8 cellular contexts compared by ENCODE assay signal in the genomic region with DNA sequence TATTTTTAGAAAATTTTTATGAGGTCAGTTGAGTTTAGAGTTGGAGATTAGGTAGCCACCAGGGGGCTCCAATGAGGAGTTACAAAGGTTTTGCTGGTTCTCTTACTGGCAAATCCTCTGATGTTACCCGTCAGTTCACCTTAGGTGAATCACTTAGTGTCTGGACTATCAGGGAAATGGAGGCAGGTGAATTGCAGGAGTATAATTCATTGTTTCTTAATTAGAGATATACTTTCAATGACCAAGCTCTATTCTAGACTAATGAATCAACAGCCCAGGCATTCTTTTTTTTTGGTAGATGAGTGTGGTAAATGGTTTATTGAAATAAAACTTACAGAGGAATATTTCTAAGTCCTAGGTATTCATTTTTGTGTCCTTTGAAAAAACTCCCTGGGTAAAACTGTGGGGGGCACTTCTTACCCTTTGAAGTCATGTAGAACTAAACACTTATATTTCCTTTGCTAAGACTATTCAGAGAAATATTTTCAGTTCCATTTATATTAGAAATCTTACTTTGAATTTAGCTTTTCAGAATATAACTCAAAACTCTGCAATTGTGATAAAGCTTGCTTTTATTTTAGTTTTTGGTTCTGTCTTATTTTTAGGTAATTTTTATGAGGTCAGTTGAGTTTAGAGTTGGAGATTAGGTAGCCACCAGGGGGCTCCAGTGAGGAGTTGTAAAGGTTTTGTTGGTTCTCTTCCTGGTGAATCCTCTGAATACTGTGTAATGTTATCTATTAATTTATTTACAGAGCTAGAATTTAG. TPM values are rescaled to one million over a fixed set of nuclear protein-coding genes. Genes with fewer than 3 reads are reported as not detected.
DNase-seq lines count a peak whose midpoint lies in the region; ATAC-seq and TF ChIP-seq lines count a peak whose summit lies in the region.

No MANE protein-coding gene starts in this region.

- POLR2A ChIA-PET in AG04450 (lab: Yijun Ruan, JAX) = no interaction called here

- no peak for DNase-seq in AG04450 (ENCODE audit: low read depth, low spot score)
- DNase-seq in H7 = peak; percentile 59
- DNase-seq in NCI-H82 (lab: John Stamatoyannopoulos, UW) = peak; percentile 81
- DNase-seq in activated CD8-positive, alpha-beta memory T cell treated with anti-CD3 and anti-CD28 coated beads, Interleukin-2, amount 50 U/mL, for 24 hours (ENCODE audit: extremely low read depth) = peak; percentile 23
- peak in 1 of 2 donors; percentile 21 for DNase-seq in uterus

- peak; percentile 78 for ATAC-seq in esophagus mucosa
- no peak for ATAC-seq in GM21390 (IDR thresholded peaks at IDR 0.05; ENCODE audit: unreplicated experiment)

- no peak overlapping the region for H3K4me2 ChIP-seq in neural cell (ENCODE audit: low read length)

- H3K36me3 ChIP-seq in H7 (replicated peaks; ENCODE audit: control insufficient read depth, insufficient read depth, low read length) = peaks cover 31% of the 10 kb centered on the region
- no peaks in the 10 kb centered on the region for H3K36me3 ChIP-seq in neural cell (ENCODE audit: insufficient read depth, low read length)
- no peaks in the 10 kb centered on the region for H3K36me3 ChIP-seq in uterus

- H3K4me3 ChIP-seq in AG04450 (ENCODE audit: low read depth, low read length) = no peak overlapping the region
- no peak overlapping the region for H3K4me3 ChIP-seq in H7 (ENCODE audit: insufficient read depth, low read depth, low read length)
- no peak overlapping the region for H3K4me3 ChIP-seq in neural cell (ENCODE audit: low read length)
- no peak overlapping the region for H3K4me3 ChIP-seq in uterus

- H3K27me3 ChIP-seq in AG04450 (ENCODE audit: control insufficient read depth, insufficient read depth, low read length) (no peaks in the 10 kb centered on the region), H7 (ENCODE audit: control insufficient read depth, insufficient read depth, low read length) (no peaks in the 10 kb centered on the region), neural cell (ENCODE audit: insufficient read depth, low read depth, low read length) (no peaks in the 10 kb centered on the region), uterus (no peaks in the 10 kb centered on the region)

- no peak overlapping the region for H3K9ac ChIP-seq in neural cell (ENCODE audit: low read length)

- no peaks in the 10 kb centered on the region for H3K9me3 ChIP-seq in AG04450 (ENCODE audit: control insufficient read depth, insufficient read depth, low read length)
- no peaks in the 10 kb centered on the region for H3K9me3 ChIP-seq in neural cell (ENCODE audit: low read length)
- no peaks in the 10 kb centered on the region for H3K9me3 ChIP-seq in uterus

- peak; percentile 44 for TF ChIP-seq RAD21 in neural cell (conservative IDR thresholded peaks at IDR 0.05)

- H2AFZ ChIP-seq in neural cell (ENCODE audit: low read depth, low read length) = no peak overlapping the region

- no peak for TF ChIP-seq EP300 in neural cell (conservative IDR thresholded peaks at IDR 0.05; ENCODE audit: poor library complexity, severe bottlenecking)

- H3K4me1 ChIP-seq in uterus = no peaks in the 10 kb centered on the region

- CTCF ChIA-PET in AG04450 (lab: Charles Lee) = interaction anchor here (0.6 to 7.2 kb wide), 35 partner anchors 9 to 1289 kb away, joined by 3 to 132 read pairs (median 6); a partner anchor contains a TSS

- intact Hi-C loops in uterus (cut with DNase I; ENCODE audit: low total_unique reads) = no loop called here

- peak; percentile 69 for TF ChIP-seq CTCF in AG04450 (IDR thresholded peaks at IDR 0.05; ENCODE audit: low read depth, low read length)
- TF ChIP-seq CTCF in neural cell (IDR thresholded peaks at IDR 0.05; ENCODE audit: poor library complexity, severe bottlenecking) = peak; percentile 64
- TF ChIP-seq CTCF in uterus (IDR thresholded peaks at IDR 0.05) = peak; percentile 26 to 51 (median 38)

- H4K20me1 ChIP-seq in neural cell (ENCODE audit: insufficient read depth) = no peaks in the 10 kb centered on the region

- no peak for TF ChIP-seq POLR2A in uterus (IDR thresholded peaks at IDR 0.05)

- H3F3A ChIP-seq in neural cell (ENCODE audit: insufficient read depth, low read length, poor library complexity, severe bottlenecking) = no peaks in the 10 kb centered on the region

- H3K27ac ChIP-seq in AG04450 (ENCODE audit: low read depth, low read length) (no peak overlapping the region), neural cell (ENCODE audit: low read length) (no peak overlapping the region), uterus (no peak overlapping the region)

- H3K79me2 ChIP-seq in neural cell (replicated peaks; ENCODE audit: insufficient read depth, low read length) = no peaks in the 10 kb centered on the region

- no peaks in the 10 kb centered on the region for H3K9me2 ChIP-seq in neural cell (ENCODE audit: insufficient read depth, low read length)

TF ChIP-seq in neural cell, 6 proteins besides CTCF, POLR2A, EP300 and RAD21:
- TF ChIP-seq, protein P1, sequence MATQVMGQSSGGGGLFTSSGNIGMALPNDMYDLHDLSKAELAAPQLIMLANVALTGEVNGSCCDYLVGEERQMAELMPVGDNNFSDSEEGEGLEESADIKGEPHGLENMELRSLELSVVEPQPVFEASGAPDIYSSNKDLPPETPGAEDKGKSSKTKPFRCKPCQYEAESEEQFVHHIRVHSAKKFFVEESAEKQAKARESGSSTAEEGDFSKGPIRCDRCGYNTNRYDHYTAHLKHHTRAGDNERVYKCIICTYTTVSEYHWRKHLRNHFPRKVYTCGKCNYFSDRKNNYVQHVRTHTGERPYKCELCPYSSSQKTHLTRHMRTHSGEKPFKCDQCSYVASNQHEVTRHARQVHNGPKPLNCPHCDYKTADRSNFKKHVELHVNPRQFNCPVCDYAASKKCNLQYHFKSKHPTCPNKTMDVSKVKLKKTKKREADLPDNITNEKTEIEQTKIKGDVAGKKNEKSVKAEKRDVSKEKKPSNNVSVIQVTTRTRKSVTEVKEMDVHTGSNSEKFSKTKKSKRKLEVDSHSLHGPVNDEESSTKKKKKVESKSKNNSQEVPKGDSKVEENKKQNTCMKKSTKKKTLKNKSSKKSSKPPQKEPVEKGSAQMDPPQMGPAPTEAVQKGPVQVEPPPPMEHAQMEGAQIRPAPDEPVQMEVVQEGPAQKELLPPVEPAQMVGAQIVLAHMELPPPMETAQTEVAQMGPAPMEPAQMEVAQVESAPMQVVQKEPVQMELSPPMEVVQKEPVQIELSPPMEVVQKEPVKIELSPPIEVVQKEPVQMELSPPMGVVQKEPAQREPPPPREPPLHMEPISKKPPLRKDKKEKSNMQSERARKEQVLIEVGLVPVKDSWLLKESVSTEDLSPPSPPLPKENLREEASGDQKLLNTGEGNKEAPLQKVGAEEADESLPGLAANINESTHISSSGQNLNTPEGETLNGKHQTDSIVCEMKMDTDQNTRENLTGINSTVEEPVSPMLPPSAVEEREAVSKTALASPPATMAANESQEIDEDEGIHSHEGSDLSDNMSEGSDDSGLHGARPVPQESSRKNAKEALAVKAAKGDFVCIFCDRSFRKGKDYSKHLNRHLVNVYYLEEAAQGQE (IDR thresholded peaks at IDR 0.05; ENCODE audit: borderline replicate concordance) = no peak
- TF ChIP-seq POLR2AphosphoS5 (IDR thresholded peaks at IDR 0.05) (no peak), SMC3 (conservative IDR thresholded peaks at IDR 0.05; ENCODE audit: poor library complexity) (peak; percentile 71), EZH2 (IDR thresholded peaks at IDR 0.05; ENCODE audit: borderline replicate concordance, insufficient read depth, low read length, poor library complexity, severe bottlenecking) (no peak), MXI1 (conservative IDR thresholded peaks at IDR 0.05; ENCODE audit: poor library complexity, severe bottlenecking) (no peak)

RNA-seq across cellular contexts. Expression of a gene that starts 17.7 kb away (rescaled TPM):
- 85.0 and 99.0 TPM in 2 replicates for polyA plus RNA-seq in AG04450 (2011; rRNA removed)
- polyA minus RNA-seq in AG04450 (2011; rRNA and poly(A)+ RNA removed) = 106 and 118 TPM in 2 replicates
- total RNA-seq in H7 (2014; rRNA removed; shearing (Covaris generic)) = 101 and 121 TPM in 2 replicates
- total RNA-seq in esophagus mucosa = 87.0 TPM
- 43.9 and 54.1 TPM in 2 replicates for polyA plus RNA-seq in neural cell
- 89.0 and 92.8 TPM in 2 replicates for polyA minus RNA-seq in neural cell
- 10 to 100 TPM; 10.8 to 89.3 (median 58.5) TPM for total RNA-seq in uterus

RNA-seq across cellular contexts. Expression of a gene that starts 24.8 kb away (rescaled TPM):
- polyA plus RNA-seq in AG04450 (2011; rRNA removed) = 0.22 and 0.32 TPM in 2 replicates
- 0.39 and 0.64 TPM in 2 replicates for polyA minus RNA-seq in AG04450 (2011; rRNA and poly(A)+ RNA removed)
- 9.9 and 10.5 TPM in 2 replicates for total RNA-seq in H7 (2014; rRNA removed; shearing (Covaris generic))
- total RNA-seq in esophagus mucosa = 12.6 TPM
- polyA plus RNA-seq in neural cell = 199 and 213 TPM in 2 replicates
- polyA minus RNA-seq in neural cell = 271 and 294 TPM in 2 replicates
- total RNA-seq in uterus = 1 to 10 TPM in 2 of 4 donors, under 1 TPM in 1, not detected in 1; 0.77 to 2.9 (median 1.4) TPM
